Comparison of ENCODE assay signal across 7 cellular contexts in the genomic region with DNA sequence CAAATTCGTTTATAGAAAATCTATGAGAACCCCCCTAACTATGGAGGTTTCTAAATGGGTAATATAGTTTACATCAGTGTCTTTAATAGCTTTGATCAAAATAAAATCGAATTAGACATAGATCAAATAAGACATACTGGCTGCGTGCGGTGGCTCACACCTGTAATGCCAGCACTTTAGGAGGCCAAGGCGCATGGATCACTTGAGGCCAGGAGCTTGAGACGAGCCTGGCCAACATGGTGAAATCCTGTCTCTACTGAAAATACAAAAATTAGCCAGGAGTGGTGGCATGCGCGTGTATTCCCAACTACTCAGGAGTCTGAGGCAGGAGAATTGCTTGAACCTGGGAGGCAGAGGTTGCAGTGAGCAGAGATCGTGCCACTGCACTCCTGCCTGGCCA. TPM values are rescaled to one million over a fixed set of nuclear protein-coding genes. Genes with fewer than 3 reads are reported as not detected.
"Had no signal": no experiment of that assay in that cellular context is flagged by ENCODE, and none has a peak within 500 bp of the region (broad histone marks: within the 10 kb centered on the region; RNA-seq: fewer than 3 reads in every experiment).

No MANE protein-coding gene starts in this region.

RNA-seq across cellular contexts. Expression of gene GJE1, which starts 21.9 kb away (rescaled TPM):
- total RNA-seq: GM23248, GM23338, H1, H4, H7, H9, HFFc6 had no signal
- polyA plus RNA-seq: GM23248, GM23338, H1 had no signal

RNA-seq across cellular contexts. Expression of gene NMBR, which starts 36.1 kb away (rescaled TPM):
- total RNA-seq: GM23248, GM23338, H1, H4, H7, H9 had no signal
- polyA plus RNA-seq: GM23248, GM23338 had no signal
